Comparison of ENCODE assay signal across 8 cellular contexts in the genomic region with DNA sequence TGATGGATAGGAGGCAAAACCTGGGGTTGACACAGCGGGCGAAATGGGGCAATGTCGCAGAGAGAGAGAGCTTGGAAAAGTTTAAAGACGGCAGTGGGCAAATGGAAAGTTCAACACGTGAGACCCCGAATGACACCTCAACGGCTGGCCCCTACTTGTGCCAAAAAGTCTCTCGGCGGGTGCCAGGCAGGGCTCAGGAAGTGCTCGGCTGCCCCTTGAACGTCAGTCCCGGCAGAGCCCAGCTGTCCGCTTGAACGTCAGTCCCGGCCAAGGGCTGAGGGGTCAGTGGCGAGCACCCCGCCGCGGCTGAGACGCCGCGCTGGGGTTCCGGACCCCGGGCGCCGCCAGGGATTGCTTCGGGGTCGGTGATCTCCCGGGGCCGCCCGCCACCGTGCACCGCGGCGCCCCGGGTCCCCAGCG. TPM values are rescaled to one million over a fixed set of nuclear protein-coding genes. Genes with fewer than 3 reads are reported as not detected.
DNase-seq lines count a peak whose midpoint lies in the region; ATAC-seq and TF ChIP-seq lines count a peak whose summit lies in the region.

No MANE protein-coding gene starts in this region.

- peak overlapping the region; percentile 92 for H3K4me3 ChIP-seq in ACC112 (ENCODE audit: low read depth, low read length)
- peak overlapping the region; percentile 54 for H3K4me3 ChIP-seq in ectodermal cell (ENCODE audit: insufficient read depth, low read depth, low read length)
- H3K4me3 ChIP-seq in thyroid gland (replicated peaks in 1 of 3), result peak overlapping the region; percentile 64 to 94 (median 80)

- DNase-seq in lung microvascular endothelial cell (ENCODE audit: low read depth in 2 of 2), result peak; percentile 48 to 79
- DNase-seq in thyroid gland, result peak; percentile 56 to 61
- DNase-seq in OCI-M2 (lab: John Stamatoyannopoulos, UW; ENCODE audit: unreplicated experiment), result no peak

- H3K4me1 ChIP-seq in ACC112 (ENCODE audit: control insufficient read depth, insufficient read depth, low read length, unreplicated experiment) (peaks cover 42% of the 10 kb centered on the region), ectodermal cell (ENCODE audit: control insufficient read depth, insufficient read depth, low read length) (peaks cover 14% of the 10 kb centered on the region), thyroid gland (peaks cover 0 to 7% of the 10 kb centered on the region in 2 donors)

- peaks cover 28% of the 10 kb centered on the region for H3K79me2 ChIP-seq in ACC112 (ENCODE audit: control insufficient read depth, insufficient read depth, low read length, unreplicated experiment)

- ATAC-seq in GM18505 (IDR thresholded peaks at IDR 0.05; ENCODE audit: unreplicated experiment), result peak; percentile 43
- ATAC-seq in HG02938 (IDR thresholded peaks at IDR 0.05; ENCODE audit: unreplicated experiment), result peak; percentile 41
- peak; percentile 57 for ATAC-seq in SK-N-SH treated with all-trans-retinoic acid at 6 μM for 48 hours

- H3K36me3 ChIP-seq in ACC112 (ENCODE audit: insufficient read depth, low read length) (peaks cover 24% of the 10 kb centered on the region), ectodermal cell (ENCODE audit: control insufficient read depth, insufficient read depth, low read length) (no peaks in the 10 kb centered on the region), thyroid gland (peaks cover 0 to 8% of the 10 kb centered on the region in 2 donors)

- 5 to 7% methylated on average over 37 of the region's 37 CpGs for WGBS in ectodermal cell, 2 experiments
- 8 to 11% methylated on average over 16 to 24 of the region's 37 CpGs for WGBS in thyroid gland, 2 donors

- H3K27ac ChIP-seq in ACC112 (ENCODE audit: low read depth, low read length), result peak overlapping the region; percentile 91
- no peak overlapping the region for H3K27ac ChIP-seq in ectodermal cell (ENCODE audit: insufficient read depth, low read depth, low read length, poor library complexity, severe bottlenecking)
- H3K27ac ChIP-seq in thyroid gland, result peak overlapping the region; percentile 95 to 99 (median 96)

- peak in 3 of 6 experiments; percentile 11 to 31 (median 25) for TF ChIP-seq CTCF in thyroid gland (IDR thresholded peaks at IDR 0.05)

- no peak for TF ChIP-seq POLR2A in GM18505 (IDR thresholded peaks at IDR 0.05; ENCODE audit: borderline replicate concordance, extremely low read depth, insufficient read depth, insufficient read length)
- TF ChIP-seq POLR2A in thyroid gland (IDR thresholded peaks at IDR 0.05), result no peak

- peak overlapping the region; percentile 63 for H2AFZ ChIP-seq in ACC112 (ENCODE audit: low read length, unreplicated experiment)

- no peaks in the 10 kb centered on the region for H3K9me3 ChIP-seq in ectodermal cell (ENCODE audit: control insufficient read depth, low read length)
- no peaks in the 10 kb centered on the region for H3K9me3 ChIP-seq in thyroid gland

- intact Hi-C loops in thyroid gland (cut with DNase I), result no loop called here

- H3K27me3 ChIP-seq in ACC112 (ENCODE audit: insufficient read depth, low read length) (no peaks in the 10 kb centered on the region), ectodermal cell (ENCODE audit: control insufficient read depth, insufficient read depth, low read length, poor library complexity, severe bottlenecking) (peaks cover 39% of the 10 kb centered on the region), thyroid gland (no peaks in the 10 kb centered on the region)

TF ChIP-seq in SK-N-SH treated with all-trans-retinoic acid at 6 μM for 48 hours, 23 proteins besides CTCF, POLR2A, EP300 and RAD21:
- no peak for TF ChIP-seq ESRRG (CRISPR knock-in tag; IDR thresholded peaks at IDR 0.05)
- TF ChIP-seq GLIS3 (CRISPR knock-in tag; IDR thresholded peaks at IDR 0.05), result no peak
- TF ChIP-seq, protein P1, sequence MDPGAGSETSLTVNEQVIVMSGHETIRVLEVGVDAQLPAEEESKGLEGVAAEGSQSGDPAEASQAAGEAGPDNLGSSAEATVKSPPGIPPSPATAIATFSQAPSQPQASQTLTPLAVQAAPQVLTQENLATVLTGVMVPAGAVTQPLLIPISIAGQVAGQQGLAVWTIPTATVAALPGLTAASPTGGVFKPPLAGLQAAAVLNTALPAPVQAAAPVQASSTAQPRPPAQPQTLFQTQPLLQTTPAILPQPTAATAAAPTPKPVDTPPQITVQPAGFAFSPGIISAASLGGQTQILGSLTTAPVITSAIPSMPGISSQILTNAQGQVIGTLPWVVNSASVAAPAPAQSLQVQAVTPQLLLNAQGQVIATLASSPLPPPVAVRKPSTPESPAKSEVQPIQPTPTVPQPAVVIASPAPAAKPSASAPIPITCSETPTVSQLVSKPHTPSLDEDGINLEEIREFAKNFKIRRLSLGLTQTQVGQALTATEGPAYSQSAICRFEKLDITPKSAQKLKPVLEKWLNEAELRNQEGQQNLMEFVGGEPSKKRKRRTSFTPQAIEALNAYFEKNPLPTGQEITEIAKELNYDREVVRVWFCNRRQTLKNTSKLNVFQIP (CRISPR knock-in tag; IDR thresholded peaks at IDR 0.05; ENCODE audit: borderline replicate concordance, low read depth), result no peak
TF ChIP-seq in SK-N-SH treated with all-trans-retinoic acid at 6 μM for 48 hours: peak in this region for 0.

RNA-seq across cellular contexts. Expression of a gene that starts 0.6 kb away (rescaled TPM):
- 3.6 TPM for polyA plus RNA-seq in ectodermal cell (2013, experiment 1 of 4)
- polyA plus RNA-seq in ectodermal cell (2013, experiment 2 of 4), result 3.5 TPM
- 3.4 TPM for polyA plus RNA-seq in ectodermal cell (2013, experiment 3 of 4)
- 3.5 TPM for polyA plus RNA-seq in ectodermal cell (2013, experiment 4 of 4)
- total RNA-seq in lung microvascular endothelial cell, result 23.4 and 40.5 TPM in 2 replicates
- 10 to 100 TPM; 14.6 to 33.2 (median 20.8) TPM for total RNA-seq in thyroid gland

RNA-seq across cellular contexts. Expression of a gene that starts 39.3 kb away (rescaled TPM):
- 17.7 TPM for polyA plus RNA-seq in ectodermal cell (2013, experiment 1 of 4)
- polyA plus RNA-seq in ectodermal cell (2013, experiment 2 of 4), result 18.4 TPM
- polyA plus RNA-seq in ectodermal cell (2013, experiment 3 of 4), result 19.9 TPM
- polyA plus RNA-seq in ectodermal cell (2013, experiment 4 of 4), result 21.6 TPM
- total RNA-seq in lung microvascular endothelial cell (17.4 and 20.4 TPM in 2 replicates), thyroid gland (10 to 100 TPM; 44.3 to 53.2 (median 50.3) TPM)
